ENCODE assay signal across 24 cellular contexts in genomic region chr6:5390177-5390576, GRCh38.
DNase-seq lines count a peak whose midpoint lies in the region; ATAC-seq, FAIRE-seq and TF ChIP-seq lines count a peak whose summit lies in the region.
"Had no signal": no experiment of that assay in that cellular context is flagged by ENCODE, and none has a peak within 500 bp of the region (broad histone marks: within the 10 kb centered on the region; RNA-seq: fewer than 3 reads in every experiment).

No MANE protein-coding gene starts in this region.

- TF ChIP-seq CTCF in HepG2 (CRISPR knock-in tag; IDR thresholded peaks at IDR 0.05) (no peak), right lobe of liver (IDR thresholded peaks at IDR 0.05) (no peak), endothelial cell of umbilical vein (IDR thresholded peaks at IDR 0.05; ENCODE audit: extremely low read depth in 1 of 2, insufficient read depth in 1 of 2, low read depth in 1 of 2, low read length in 2 of 2) (no peak), psoas muscle (IDR thresholded peaks at IDR 0.05) (no peak)

- H3K9me3 ChIP-seq in HepG2 (ENCODE audit: low read length) (no peaks in the 10 kb centered on the region), right lobe of liver (no peaks in the 10 kb centered on the region), endothelial cell of umbilical vein (replicated peaks; ENCODE audit: control insufficient read depth, insufficient read depth, low read length) (no peaks in the 10 kb centered on the region), psoas muscle (no peaks in the 10 kb centered on the region)
- H3K9me3 ChIP-seq: A549; BLaER1 treated with 17β-estradiol and CSF1 and Interleukin-3, amounts not matched to agents 10 nM and 100 nM had no signal

- no peak for DNase-seq in HepG2 (ENCODE audit: low spot score)
- no peak for DNase-seq in right lobe of liver
- DNase-seq in endothelial cell of umbilical vein (ENCODE audit: low read depth, low spot score), result no peak
- no peak for DNase-seq in psoas muscle
- DNase-seq: AML-193; CD4-positive, alpha-beta T cell; CD8-positive, alpha-beta T cell; COR-L47; DMS 273 treated with DMSO at 0.1 percent for 48 hours; DMS153; DMS53; DMS79; DND-41; EL; GDM1 had no signal

- CTCF ChIA-PET in HepG2 (lab: Yijun Ruan, JAX; ENCODE audit: low intra/inter-chr PET ratio, low total read pairs), result no interaction called here
- CTCF ChIA-PET in endothelial cell of umbilical vein (lab: Charles Lee), result interaction anchor here (1.5 to 2.4 kb wide), 4 partner anchors 8 to 246 kb away, joined by 3 to 7 read pairs (median 6); no protein-coding TSS in a partner anchor

- peaks cover 6% of the 10 kb centered on the region; the same call in 1 of the 2 replicates for H3K4me1 ChIP-seq in HepG2 (ENCODE audit: insufficient read depth, low read length)
- no peaks in the 10 kb centered on the region for H3K4me1 ChIP-seq in right lobe of liver
- no peaks in the 10 kb centered on the region for H3K4me1 ChIP-seq in endothelial cell of umbilical vein (ENCODE audit: control insufficient read depth, extremely low read depth, insufficient read depth, low read length)
- peaks cover 18% of the 10 kb centered on the region for H3K4me1 ChIP-seq in psoas muscle
- H3K4me1 ChIP-seq: A549; BLaER1 treated with 17β-estradiol and CSF1 and Interleukin-3, amounts not matched to agents 10 nM and 100 nM had no signal

- H4K20me1 ChIP-seq in HepG2 (ENCODE audit: insufficient read depth, low read length) (no peaks in the 10 kb centered on the region), endothelial cell of umbilical vein (replicated peaks; ENCODE audit: control insufficient read depth, extremely low read depth, insufficient read depth, low read length) (no peaks in the 10 kb centered on the region)

- no peak for ATAC-seq in HepG2
- no peak for ATAC-seq in right lobe of liver
- peak in 2 of 4 donors; percentile 19 to 37 for ATAC-seq in psoas muscle
- ATAC-seq in GM19452 (IDR thresholded peaks at IDR 0.05; ENCODE audit: unreplicated experiment), result no peak
- ATAC-seq in GM19351 (IDR thresholded peaks at IDR 0.05; ENCODE audit: unreplicated experiment), result no peak
- ATAC-seq: A549; CD8-positive, alpha-beta T cell; GM12878 had no signal

- H2AFZ ChIP-seq in HepG2 (ENCODE audit: low read length), result no peak overlapping the region
- H2AFZ ChIP-seq in endothelial cell of umbilical vein (ENCODE audit: low read depth, low read length), result no peak overlapping the region

- H3K27me3 ChIP-seq in HepG2 (ENCODE audit: control insufficient read depth in 1 of 2, insufficient read depth in 2 of 2, low read length in 2 of 2) (no peaks in the 10 kb centered on the region), right lobe of liver (no peaks in the 10 kb centered on the region), endothelial cell of umbilical vein (ENCODE audit: control insufficient read depth in 2 of 2, insufficient read depth in 2 of 2, low read length in 2 of 2) (no peaks in the 10 kb centered on the region), psoas muscle (ENCODE audit: insufficient read depth in 3 of 3, low read length in 2 of 3) (no peaks in the 10 kb centered on the region)
- H3K27me3 ChIP-seq: BLaER1 treated with 17β-estradiol and CSF1 and Interleukin-3, amounts not matched to agents 10 nM and 100 nM had no signal

- dilution Hi-C loops in endothelial cell of umbilical vein (cut with MboI; ENCODE audit: extremely low pct_ligation_motif_present, low sequenced_read_pairs), result no loop called here

- H3K9ac ChIP-seq in HepG2 (ENCODE audit: insufficient read depth, low read depth, low read length) (no peak overlapping the region), endothelial cell of umbilical vein (replicated peaks; ENCODE audit: extremely low read depth, insufficient read depth, low read length) (no peak overlapping the region)
- H3K9ac ChIP-seq: BLaER1 treated with 17β-estradiol and CSF1 and Interleukin-3, amounts not matched to agents 10 nM and 100 nM had no signal

- TF ChIP-seq RAD21 in HepG2 (CRISPR knock-in tag; IDR thresholded peaks at IDR 0.05), result no peak

- H3K27ac ChIP-seq in HepG2 (ENCODE audit: extremely low read length, insufficient read depth, low read length) (no peak overlapping the region), right lobe of liver (no peak overlapping the region), endothelial cell of umbilical vein (ENCODE audit: insufficient read depth, low read depth, low read length) (no peak overlapping the region), psoas muscle (peak overlapping the region; percentile 54)
- H3K27ac ChIP-seq: 22Rv1; A549; BLaER1 treated with 17β-estradiol and CSF1 and Interleukin-3, amounts not matched to agents 10 nM and 100 nM; C4-2B had no signal

- intact Hi-C loops in HepG2 (cut with micrococcal nuclease; ENCODE audit: unreplicated experiment) (no loop called here), right lobe of liver (cut with DNase I) (no loop called here), endothelial cell of umbilical vein (cut with micrococcal nuclease) (no loop called here), psoas muscle (cut with DNase I) (loop anchor here in 1 of 2 donors (10.0 kb wide), 1 partner anchor 175 kb away; no protein-coding TSS in a partner anchor)

- H3K79me2 ChIP-seq in HepG2 (ENCODE audit: insufficient read depth, low read length) (no peaks in the 10 kb centered on the region), endothelial cell of umbilical vein (ENCODE audit: control insufficient read depth, insufficient read depth, low read length) (no peaks in the 10 kb centered on the region)

- no peak for FAIRE-seq in HepG2 (lab: Jason Lieb, UNC)
- FAIRE-seq in endothelial cell of umbilical vein (lab: Jason Lieb, UNC), result peak; percentile 66
- FAIRE-seq: A549, GM12878, GM12892, GM18507 had no signal

- in situ Hi-C loops in HepG2 (cut with HindIII; ENCODE audit: extremely low pct_ligation_motif_present, low pct_unique_long_range_greater_than_20kb), result no loop called here

- H3K9me1 ChIP-seq in endothelial cell of umbilical vein (replicated peaks; ENCODE audit: control insufficient read depth, extremely low read depth, insufficient read depth, low read length), result no peaks in the 10 kb centered on the region

- no peak overlapping the region for H3K4me2 ChIP-seq in HepG2 (ENCODE audit: low read depth, low read length)
- H3K4me2 ChIP-seq in endothelial cell of umbilical vein (ENCODE audit: insufficient read depth, low read length), result no peak overlapping the region
- H3K4me2 ChIP-seq: A549; BLaER1 treated with 17β-estradiol and CSF1 and Interleukin-3, amounts not matched to agents 10 nM and 100 nM had no signal

- no TSS peak for BruUV-seq in HepG2 (replicated peaks; lab: Mats Ljungman, UMichigan)
- BruUV-seq in endothelial cell of umbilical vein (replicated peaks; lab: Mats Ljungman, UMichigan), result no TSS peak

- TF ChIP-seq POLR2A in HepG2 (IDR thresholded peaks at IDR 0.05; ENCODE audit: insufficient read depth in 1 of 2, low read depth in 2 of 2, low read length in 2 of 2) (no peak), right lobe of liver (IDR thresholded peaks at IDR 0.05) (no peak), endothelial cell of umbilical vein (IDR thresholded peaks at IDR 0.05; ENCODE audit: low read depth, low read length) (no peak)

- TF ChIP-seq EP300 in HepG2 (IDR thresholded peaks at IDR 0.05; ENCODE audit: low read depth in 2 of 2, low read length in 2 of 2), result no peak
- TF ChIP-seq EP300 in HepG2 (CRISPR knock-in tag; IDR thresholded peaks at IDR 0.05; ENCODE audit: borderline replicate concordance), result no peak

- H3K4me3 ChIP-seq in HepG2 (replicated peaks in 1 of 3; ENCODE audit: insufficient read depth in 1 of 3, low read depth in 2 of 3, low read length in 3 of 3) (no peak overlapping the region), right lobe of liver (no peak overlapping the region), endothelial cell of umbilical vein (replicated peaks in 1 of 3; ENCODE audit: insufficient read depth in 1 of 3, low read depth in 1 of 3, low read length in 3 of 3) (no peak overlapping the region), psoas muscle (no peak overlapping the region)
- H3K4me3 ChIP-seq: A549; BLaER1 treated with 17β-estradiol and CSF1 and Interleukin-3, amounts not matched to agents 10 nM and 100 nM; GM12878 had no signal

- POLR2A ChIA-PET in HepG2 (lab: Yijun Ruan, JAX), result no interaction called here
- POLR2A ChIA-PET in endothelial cell of umbilical vein (lab: Charles Lee), result no interaction called here

- H3K36me3 ChIP-seq in HepG2 (replicated peaks in 1 of 2; ENCODE audit: control insufficient read depth in 1 of 2, insufficient read depth in 2 of 2, low read length in 2 of 2) (no peaks in the 10 kb centered on the region), right lobe of liver (no peaks in the 10 kb centered on the region), endothelial cell of umbilical vein (ENCODE audit: control insufficient read depth in 2 of 2, extremely low read depth in 1 of 2, insufficient read depth in 2 of 2, low read length in 2 of 2) (no peaks in the 10 kb centered on the region), psoas muscle (ENCODE audit: insufficient read depth in 1 of 2, low read depth in 1 of 2) (no peaks in the 10 kb centered on the region)
- H3K36me3 ChIP-seq: BLaER1 treated with 17β-estradiol and CSF1 and Interleukin-3, amounts not matched to agents 10 nM and 100 nM had no signal

- WGBS in HepG2 (ENCODE audit: low lambda C conversion rate), result 73% methylated on average over 3 of the region's 3 CpGs
- WGBS in right lobe of liver (ENCODE audit: insufficient coverage, low coverage, low lambda C conversion rate, missing lambda C conversion rate), result 94% methylated on average over 3 of the region's 3 CpGs
- WGBS in psoas muscle, 3 donors, result 48 to 78% (median 55%) methylated on average over 3 of the region's 3 CpGs

TF ChIP-seq in endothelial cell of umbilical vein, 7 proteins besides CTCF, POLR2A, EP300 and RAD21:
- no peak for TF ChIP-seq FOS (IDR thresholded peaks at IDR 0.05; ENCODE audit: borderline replicate concordance, insufficient read depth, low read length)
- no peak for TF ChIP-seq JUN (IDR thresholded peaks at IDR 0.05; ENCODE audit: borderline replicate concordance, insufficient read depth, insufficient read length, low read depth)
- no peak for TF ChIP-seq EZH2 (IDR thresholded peaks at IDR 0.05; ENCODE audit: borderline replicate concordance, low read depth, low read length, severe bottlenecking)
- no peak for TF ChIP-seq MAX (IDR thresholded peaks at IDR 0.05; ENCODE audit: insufficient read depth, insufficient read length)
- TF ChIP-seq GATA2 (IDR thresholded peaks at IDR 0.05; ENCODE audit: insufficient read depth, insufficient read length, low read depth, low read length), result no peak
